Comparison of ENCODE assay signal across 13 cellular contexts in genomic region chr5:173323799-173324114, GRCh38. TPM values are rescaled to one million over a fixed set of nuclear protein-coding genes. Genes with fewer than 3 reads are reported as not detected.
DNase-seq lines count a peak whose midpoint lies in the region; ATAC-seq, FAIRE-seq and TF ChIP-seq lines count a peak whose summit lies in the region.
"Had no signal": no experiment of that assay in that cellular context is flagged by ENCODE, and none has a peak within 500 bp of the region (broad histone marks: within the 10 kb centered on the region; RNA-seq: fewer than 3 reads in every experiment).

No MANE protein-coding gene starts in this region.

- no peak for FAIRE-seq in frontal cortex (lab: Jason Lieb, UNC)
- FAIRE-seq: endometrium had no signal

- no peaks in the 10 kb centered on the region for H3K9me3 Mint-ChIP-seq in osteocyte (ENCODE audit: unreplicated experiment)
- H3K9me3 Mint-ChIP-seq: activated CD4-positive, alpha-beta memory T cell treated with anti-CD3 and anti-CD28 coated beads for 36 hours had no signal

- peak overlapping the region; percentile 98 for H3K4me3 Mint-ChIP-seq in osteocyte (ENCODE audit: unreplicated experiment)

- in situ Hi-C loops in IMR-90 (cut with MboI; ENCODE audit: low sequenced_read_pairs), result no loop called here

- H3K4me3 ChIP-seq in AG10803 (ENCODE audit: low read length) (peak overlapping the region; percentile 41), IMR-90 (ENCODE audit: insufficient read depth, low read depth, low read length) (no peak overlapping the region), endocrine pancreas (ENCODE audit: control insufficient read depth, insufficient read depth, low read length) (no peak overlapping the region)
- H3K4me3 ChIP-seq: tibial nerve had no signal

- peaks cover 73% of the 10 kb centered on the region for H3K4me1 Mint-ChIP-seq in osteocyte (ENCODE audit: unreplicated experiment)

- peak overlapping the region; percentile 74 for H2BK20ac ChIP-seq in IMR-90 (ENCODE audit: low read depth, low read length)

- no peak for DNase-seq in AG10803 (ENCODE audit: low read depth)
- no peak for DNase-seq in IMR-90
- DNase-seq in osteocyte (ENCODE audit: extremely low spot score, unreplicated experiment), result no peak
- DNase-seq in frontal cortex (ENCODE audit: low spot score in 2 of 2), result no peak
- no peak for DNase-seq in GDM1 (lab: John Stamatoyannopoulos, UW)
- no peak for DNase-seq in GM03348 (ENCODE audit: low spot score)
- DNase-seq: activated CD4-positive, alpha-beta memory T cell treated with anti-CD3 and anti-CD28 coated beads for 36 hours; Calu3 had no signal

- WGBS in IMR-90 (ENCODE audit: extremely low coverage in 2 of 2, insufficient read length in 1 of 2), 2 experiments, result 27% methylated on average over 6 of the region's 8 CpGs; no CpG with 5 or more reads in 1 of the 2 experiments

- peaks cover 40 to 73% of the 10 kb centered on the region in 2 experiments for H3K79me1 ChIP-seq in IMR-90 (ENCODE audit: low read depth in 1 of 2, low read length in 2 of 2)

- no peaks in the 10 kb centered on the region for H3K9me3 ChIP-seq in IMR-90 (ENCODE audit: control insufficient read depth, insufficient read depth, low read length)
- H3K9me3 ChIP-seq in endocrine pancreas (ENCODE audit: control insufficient read depth, low read length), result no peaks in the 10 kb centered on the region
- H3K9me3 ChIP-seq: neutrophil, tibial nerve had no signal

- peak overlapping the region; percentile 90 for H3K14ac ChIP-seq in IMR-90 (replicated peaks; ENCODE audit: low read depth, low read length)

- peak overlapping the region; percentile 90 for H2AK5ac ChIP-seq in IMR-90 (ENCODE audit: low read depth, low read length)

- H3K36me3 ChIP-seq in IMR-90 (ENCODE audit: control insufficient read depth, insufficient read depth, low read length), result peaks cover 66% of the 10 kb centered on the region
- no peaks in the 10 kb centered on the region for H3K36me3 ChIP-seq in endocrine pancreas (ENCODE audit: control insufficient read depth, insufficient read depth, low read length)
- H3K36me3 ChIP-seq: neutrophil, tibial nerve had no signal

- TF ChIP-seq CTCF in AG10803 (conservative IDR thresholded peaks at IDR 0.05; ENCODE audit: low read length) (no peak), IMR-90 (conservative IDR thresholded peaks at IDR 0.05; ENCODE audit: low read depth, low read length) (no peak), osteocyte (IDR thresholded peaks at IDR 0.05) (no peak)

- H4K8ac ChIP-seq in IMR-90 (ENCODE audit: low read depth in 2 of 2, low read length in 2 of 2), result peak overlapping the region; percentile 41 to 74; a peak in 3 of 4 replicates

- H3K9me1 ChIP-seq in IMR-90 (ENCODE audit: insufficient read depth, low read length), result peaks cover 21% of the 10 kb centered on the region

- H3K56ac ChIP-seq in IMR-90 (ENCODE audit: extremely low read depth, insufficient read depth, low read length), result peak overlapping the region; percentile 41; the same call in 1 of the 2 replicates

- H4K91ac ChIP-seq in IMR-90 (ENCODE audit: insufficient read depth, low read depth, low read length), result peak overlapping the region; percentile 81

- H2AK9ac ChIP-seq in IMR-90 (replicated peaks; ENCODE audit: low read depth, low read length, poor library complexity), result peak overlapping the region; percentile 60

- peaks cover 82% of the 10 kb centered on the region for H3K36me3 Mint-ChIP-seq in osteocyte (ENCODE audit: unreplicated experiment)

- H4K5ac ChIP-seq in IMR-90 (ENCODE audit: low read depth, low read length), result peak overlapping the region; percentile 54

- TF ChIP-seq POLR2A in IMR-90 (IDR thresholded peaks at IDR 0.05; ENCODE audit: low read depth, low read length), result no peak; the same call in 1 of the 2 replicates

- dilution Hi-C loops in IMR-90 (cut with HindIII; ENCODE audit: low sequenced_read_pairs, unreplicated experiment), result no loop called here

- H3K9ac ChIP-seq in IMR-90 (ENCODE audit: low read depth, low read length) (peak overlapping the region; percentile 30), endocrine pancreas (ENCODE audit: control insufficient read depth, insufficient read depth, low read length) (peak overlapping the region; percentile 62)

- H2AFZ ChIP-seq in IMR-90 (replicated peaks; ENCODE audit: low read length, poor library complexity), result peak overlapping the region; percentile 62

- no peaks in the 10 kb centered on the region for H3K27me3 Mint-ChIP-seq in osteocyte (ENCODE audit: unreplicated experiment)

- H3K27ac ChIP-seq in IMR-90 (ENCODE audit: insufficient read depth, low read length), result peak overlapping the region; percentile 73
- H3K27ac ChIP-seq: neutrophil had no signal

- H4K20me1 ChIP-seq in IMR-90 (ENCODE audit: insufficient read depth, low read length), result peaks cover 77% of the 10 kb centered on the region

- H3K4me2 ChIP-seq in IMR-90 (ENCODE audit: low read depth, low read length), result peak overlapping the region; percentile 62

- H2BK5ac ChIP-seq in IMR-90 (ENCODE audit: low read depth, low read length, poor library complexity, severe bottlenecking), result peak overlapping the region; percentile 65

- BruUV-seq in IMR-90 (replicated peaks; lab: Mats Ljungman, UMichigan), result no TSS peak

- peak overlapping the region; percentile 77 for H3K23ac ChIP-seq in IMR-90 (ENCODE audit: low read depth, low read length)

- ATAC-seq in IMR-90 (ENCODE audit: low read depth), result no peak
- ATAC-seq in GM19455 (IDR thresholded peaks at IDR 0.05; ENCODE audit: unreplicated experiment), result no peak

- H3K4ac ChIP-seq in IMR-90 (ENCODE audit: low read depth, low read length), result peak overlapping the region; percentile 94

- intact Hi-C loops in IMR-90 (cut with micrococcal nuclease), result loop anchor here (1.0 kb wide), 1 partner anchor 172 kb away; no protein-coding TSS in a partner anchor

- POLR2A ChIA-PET in IMR-90 (lab: Charles Lee; ENCODE audit: unreplicated experiment), result no interaction called here

- H3K27me3 ChIP-seq in IMR-90 (ENCODE audit: control insufficient read depth, insufficient read depth, low read length) (no peaks in the 10 kb centered on the region), endocrine pancreas (ENCODE audit: control insufficient read depth, insufficient read depth, low read length) (no peaks in the 10 kb centered on the region)

- H2BK15ac ChIP-seq in IMR-90 (ENCODE audit: low read depth, low read length), result peak overlapping the region; percentile 44; the same call in 2 of the 3 replicates

- H2BK120ac ChIP-seq in IMR-90 (ENCODE audit: low read depth, low read length), result peak overlapping the region; percentile 88

- no peak for TF ChIP-seq RAD21 in IMR-90 (IDR thresholded peaks at IDR 0.05; ENCODE audit: low read length)

- H3K4me1 ChIP-seq in IMR-90 (ENCODE audit: control insufficient read depth, insufficient read depth, low read length), result peaks cover 43% of the 10 kb centered on the region
- H3K4me1 ChIP-seq in endocrine pancreas (ENCODE audit: control insufficient read depth, insufficient read depth, low read length), result no peaks in the 10 kb centered on the region

- H3K27ac Mint-ChIP-seq in osteocyte (ENCODE audit: unreplicated experiment), result peak overlapping the region; percentile 98
- H3K27ac Mint-ChIP-seq: activated CD4-positive, alpha-beta memory T cell treated with anti-CD3 and anti-CD28 coated beads for 36 hours had no signal

- peak overlapping the region; percentile 52 for H3K18ac ChIP-seq in IMR-90 (ENCODE audit: low read depth, low read length)

- CTCF ChIA-PET in IMR-90 (lab: Yijun Ruan, JAX), result no interaction called here

TF ChIP-seq in IMR-90, 13 proteins besides CTCF, POLR2A, EP300 and RAD21:
- TF ChIP-seq BHLHE40 (IDR thresholded peaks at IDR 0.05; ENCODE audit: low read depth, low read length), result no peak
- no peak for TF ChIP-seq FOS (IDR thresholded peaks at IDR 0.05; ENCODE audit: low read depth, low read length)
TF ChIP-seq in IMR-90: peak in this region for 0.

RNA-seq across cellular contexts. Expression of gene STC2, which starts 4.5 kb away (rescaled TPM):
- total RNA-seq in IMR-90 (2012; rRNA removed), result 87.5 and 259 TPM in 2 replicates
- polyA plus RNA-seq in IMR-90 (2012; rRNA removed), result 157 and 270 TPM in 2 replicates
- polyA plus RNA-seq in IMR-90 (2012; cell fraction: cytosol; rRNA removed), result 105 and 264 TPM in 2 replicates
- polyA plus RNA-seq in IMR-90 (2012; cell fraction: nucleus; rRNA removed; ENCODE audit: low replicate concordance), result 249 and 547 TPM in 2 replicates
- 334 and 341 TPM in 2 replicates for total RNA-seq in osteocyte
- total RNA-seq in frontal cortex, result 0.82 TPM

Comparison
In these comparisons a context has a peak if more than half of its experiments do, and no peak if none do; other contexts are left out.
1. RNA of gene STC2, which starts 4.5 kb away (total RNA-seq): 334 to 341 TPM in osteocyte and 87.5 to 259 TPM in IMR-90; 0.82 TPM in frontal cortex (single experiment); every median in the first group is over 10 times any median in the second.